Comparison of ENCODE assay signal across 12 cellular contexts in the genomic region with DNA sequence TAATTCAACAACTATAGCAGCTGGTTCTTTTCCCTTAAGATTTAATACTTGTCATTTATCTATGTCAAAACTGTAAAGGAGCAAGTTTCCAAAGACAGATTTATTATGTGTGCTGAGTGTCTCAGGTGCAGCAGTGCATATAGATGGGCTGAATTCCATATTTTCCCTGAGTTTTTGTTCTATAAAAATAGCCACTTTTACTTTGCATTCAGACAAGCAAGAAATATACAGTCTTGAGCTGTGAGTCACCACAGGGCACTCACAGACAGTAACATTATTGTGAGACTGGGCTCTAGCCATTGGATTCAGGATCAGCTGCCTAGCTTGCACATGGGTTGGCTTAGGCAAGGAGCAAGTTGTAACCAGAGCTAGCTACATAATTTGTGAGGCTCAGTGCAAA.
A peak's percentile ranks its signal among the peaks of the same experiment; 100 is the strongest.
DNase-seq lines count a peak whose midpoint lies in the region; ATAC-seq and TF ChIP-seq lines count a peak whose summit lies in the region.
"Had no signal": no experiment of that assay in that cellular context is flagged by ENCODE, and none has a peak within 500 bp of the region (broad histone marks: within the 10 kb centered on the region; RNA-seq: fewer than 3 reads in every experiment).

No MANE protein-coding gene starts in this region.

- H3K9me1 ChIP-seq in IMR-90 (ENCODE audit: insufficient read depth, low read length): no peaks in the 10 kb centered on the region

- H2AFZ ChIP-seq in IMR-90 (replicated peaks; ENCODE audit: low read length, poor library complexity): no peak overlapping the region

- H3K36me3 ChIP-seq in IMR-90 (ENCODE audit: control insufficient read depth, insufficient read depth, low read length) (no peaks in the 10 kb centered on the region), muscle layer of colon (ENCODE audit: insufficient read depth, low read length) (no peaks in the 10 kb centered on the region), A673 (ENCODE audit: insufficient read depth, low read length, poor library complexity, severe bottlenecking) (no peaks in the 10 kb centered on the region)
- H3K36me3 ChIP-seq: lower lobe of right lung had no signal

- DNase-seq in A172 (ENCODE audit: low spot score): peak; percentile 78
- DNase-seq in IMR-90: peak; percentile 82
- DNase-seq in epidermal melanocyte (ENCODE audit: insufficient read length, low spot score): peak; percentile 80
- no peak for DNase-seq in G401 (ENCODE audit: low spot score)
- DNase-seq in Kasumi-1 (lab: John Stamatoyannopoulos, UW): no peak
- DNase-seq in activated CD4-positive, alpha-beta T cell treated with anti-CD3 and anti-CD28 coated beads for 48 hours: no peak
- no peak for DNase-seq in A673 (ENCODE audit: low spot score)
- DNase-seq: activated CD4-positive, CD25-positive, alpha-beta regulatory T cell; CD4-positive, CD25-positive, alpha-beta regulatory T cell; lower lobe of right lung; NCI-H748 treated with DMSO at 0.1 percent for 48 hours had no signal

- no peaks in the 10 kb centered on the region for H3K79me1 ChIP-seq in IMR-90 (ENCODE audit: low read depth in 1 of 2, low read length in 2 of 2)

- H3K4me1 ChIP-seq in IMR-90 (ENCODE audit: control insufficient read depth, insufficient read depth, low read length) (0 out of 2 replicates have a peak, but pooled peaks cover 1% of the 10 kb centered on the region), muscle layer of colon (ENCODE audit: insufficient read depth, low read length) (peaks cover 27% of the 10 kb centered on the region), A673 (ENCODE audit: insufficient read depth, low read length, poor library complexity, severe bottlenecking) (no peaks in the 10 kb centered on the region)
- H3K4me1 ChIP-seq: lower lobe of right lung had no signal

- no peak overlapping the region for H2BK120ac ChIP-seq in IMR-90 (ENCODE audit: low read depth, low read length)

- TF ChIP-seq CTCF in IMR-90 (conservative IDR thresholded peaks at IDR 0.05; ENCODE audit: low read depth, low read length) (no peak), A673 (conservative IDR thresholded peaks at IDR 0.05; ENCODE audit: low read depth, low read length) (no peak)

- no peak overlapping the region for H4K5ac ChIP-seq in IMR-90 (ENCODE audit: low read depth, low read length)

- H4K8ac ChIP-seq in IMR-90 (ENCODE audit: low read depth in 2 of 2, low read length in 2 of 2): no peak overlapping the region

- H3K27ac ChIP-seq in IMR-90 (ENCODE audit: insufficient read depth, low read length) (no peak overlapping the region), muscle layer of colon (ENCODE audit: low read depth, low read length) (peak overlapping the region; percentile 5), A673 (ENCODE audit: low read depth, low read length, poor library complexity, severe bottlenecking) (no peak overlapping the region)
- H3K27ac ChIP-seq: lower lobe of right lung had no signal

- H3K9ac ChIP-seq in IMR-90 (ENCODE audit: low read depth, low read length): no peak overlapping the region
- H3K9ac ChIP-seq in muscle layer of colon (ENCODE audit: low read length): no peak overlapping the region

- no peak overlapping the region for H2BK20ac ChIP-seq in IMR-90 (ENCODE audit: low read depth, low read length)

- in situ Hi-C loops in IMR-90 (cut with MboI; ENCODE audit: low sequenced_read_pairs): no loop called here
- in situ Hi-C loops in G401 (cut with HindIII; ENCODE audit: low sequenced_read_pairs): no loop called here

- no peak overlapping the region for H2BK5ac ChIP-seq in IMR-90 (ENCODE audit: low read depth, low read length, poor library complexity, severe bottlenecking)

- H3K9me3 ChIP-seq in IMR-90 (ENCODE audit: control insufficient read depth, insufficient read depth, low read length) (no peaks in the 10 kb centered on the region), muscle layer of colon (ENCODE audit: low read length) (no peaks in the 10 kb centered on the region), A673 (ENCODE audit: low read depth, low read length, poor library complexity, severe bottlenecking) (no peaks in the 10 kb centered on the region)
- H3K9me3 ChIP-seq: lower lobe of right lung had no signal

- no peak overlapping the region for H3K23ac ChIP-seq in IMR-90 (ENCODE audit: low read depth, low read length)

- BruUV-seq in IMR-90 (replicated peaks; lab: Mats Ljungman, UMichigan) (no TSS peak), A673 (replicated peaks; lab: Mats Ljungman, UMichigan) (no TSS peak)

- H2AK9ac ChIP-seq in IMR-90 (replicated peaks; ENCODE audit: low read depth, low read length, poor library complexity): no peak overlapping the region

- H4K91ac ChIP-seq in IMR-90 (ENCODE audit: insufficient read depth, low read depth, low read length): no peak overlapping the region

- intact Hi-C loops in IMR-90 (cut with micrococcal nuclease): no loop called here
- intact Hi-C loops in A673 (cut with micrococcal nuclease; ENCODE audit: unreplicated experiment): no loop called here

- H3K4me2 ChIP-seq in IMR-90 (ENCODE audit: low read depth, low read length): no peak overlapping the region

- no peak overlapping the region for H2AK5ac ChIP-seq in IMR-90 (ENCODE audit: low read depth, low read length)

- H3K14ac ChIP-seq in IMR-90 (replicated peaks; ENCODE audit: low read depth, low read length): no peak overlapping the region

- dilution Hi-C loops in IMR-90 (cut with HindIII; ENCODE audit: low sequenced_read_pairs, unreplicated experiment): no loop called here

- H3K27me3 ChIP-seq in IMR-90 (ENCODE audit: control insufficient read depth, insufficient read depth, low read length): peaks cover 22% of the 10 kb centered on the region
- H3K27me3 ChIP-seq in muscle layer of colon (ENCODE audit: control insufficient read depth in 1 of 2, insufficient read depth in 2 of 2, low read length in 2 of 2): no peaks in the 10 kb centered on the region
- H3K27me3 ChIP-seq in A673 (replicated peaks; ENCODE audit: insufficient read depth, low read depth, low read length, poor library complexity): no peaks in the 10 kb centered on the region

- ATAC-seq in IMR-90 (ENCODE audit: low read depth): peak; percentile 100
- ATAC-seq: lower lobe of right lung had no signal

- no peak overlapping the region for H3K18ac ChIP-seq in IMR-90 (ENCODE audit: low read depth, low read length)

- no peak overlapping the region for H2BK15ac ChIP-seq in IMR-90 (ENCODE audit: low read depth, low read length)

- POLR2A ChIA-PET in IMR-90 (lab: Charles Lee; ENCODE audit: unreplicated experiment): no interaction called here
- POLR2A ChIA-PET in A673 (lab: Charles Lee; ENCODE audit: low non-redundant PET): interaction anchor here (0.6 kb wide), 1 partner anchor 330 kb away, joined by 5 read pairs; no protein-coding TSS in a partner anchor

- no peak for TF ChIP-seq RAD21 in IMR-90 (IDR thresholded peaks at IDR 0.05; ENCODE audit: low read length)

- TF ChIP-seq POLR2A in IMR-90 (IDR thresholded peaks at IDR 0.05; ENCODE audit: low read depth, low read length): no peak

- H3K4me3 ChIP-seq in IMR-90 (ENCODE audit: insufficient read depth, low read depth, low read length) (no peak overlapping the region), muscle layer of colon (ENCODE audit: low read depth in 1 of 2, low read length in 2 of 2) (no peak overlapping the region), A673 (ENCODE audit: low read depth, low read length, poor library complexity, severe bottlenecking) (no peak overlapping the region)
- H3K4me3 ChIP-seq: lower lobe of right lung had no signal

- no peak overlapping the region for H3K56ac ChIP-seq in IMR-90 (ENCODE audit: extremely low read depth, insufficient read depth, low read length)

- no peaks in the 10 kb centered on the region for H4K20me1 ChIP-seq in IMR-90 (ENCODE audit: insufficient read depth, low read length)

- H3K4ac ChIP-seq in IMR-90 (ENCODE audit: low read depth, low read length): no peak overlapping the region

- CTCF ChIA-PET in IMR-90 (lab: Yijun Ruan, JAX): interaction anchor here (0.6 to 0.8 kb wide), 3 partner anchors 22 to 79 kb away, joined by 3 to 4 read pairs (median 3); no protein-coding TSS in a partner anchor
- CTCF ChIA-PET in A673 (lab: Charles Lee): interaction anchor here (0.6 kb wide), 1 partner anchor 46 kb away, joined by 3 read pairs; no protein-coding TSS in a partner anchor

TF ChIP-seq in IMR-90, 13 proteins besides CTCF, POLR2A, EP300 and RAD21:
- TF ChIP-seq, protein P1, sequence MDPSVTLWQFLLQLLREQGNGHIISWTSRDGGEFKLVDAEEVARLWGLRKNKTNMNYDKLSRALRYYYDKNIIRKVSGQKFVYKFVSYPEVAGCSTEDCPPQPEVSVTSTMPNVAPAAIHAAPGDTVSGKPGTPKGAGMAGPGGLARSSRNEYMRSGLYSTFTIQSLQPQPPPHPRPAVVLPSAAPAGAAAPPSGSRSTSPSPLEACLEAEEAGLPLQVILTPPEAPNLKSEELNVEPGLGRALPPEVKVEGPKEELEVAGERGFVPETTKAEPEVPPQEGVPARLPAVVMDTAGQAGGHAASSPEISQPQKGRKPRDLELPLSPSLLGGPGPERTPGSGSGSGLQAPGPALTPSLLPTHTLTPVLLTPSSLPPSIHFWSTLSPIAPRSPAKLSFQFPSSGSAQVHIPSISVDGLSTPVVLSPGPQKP (IDR thresholded peaks at IDR 0.05; ENCODE audit: borderline replicate concordance, low read depth, low read length): no peak
- TF ChIP-seq FOS (IDR thresholded peaks at IDR 0.05; ENCODE audit: low read depth, low read length) (0 out of 2 replicates have a peak, but pooled peaks have one; percentile 8), MXI1 (IDR thresholded peaks at IDR 0.05; ENCODE audit: borderline replicate concordance, low read depth, low read length) (0 out of 2 replicates have a peak, but pooled peaks have one; percentile 32)

Comparison
In these comparisons a context has a peak if more than half of its experiments do, and no peak if none do; other contexts are left out.
1. DNase-seq: peak in A172 (single experiment), IMR-90 (single experiment) and epidermal melanocyte (single experiment); none in G401 (single experiment), Kasumi-1 (0 of 2), activated CD4-positive, alpha-beta T cell treated with anti-CD3 and anti-CD28 coated beads for 48 hours (single experiment) and A673 (single experiment).